In the genomic region with DNA sequence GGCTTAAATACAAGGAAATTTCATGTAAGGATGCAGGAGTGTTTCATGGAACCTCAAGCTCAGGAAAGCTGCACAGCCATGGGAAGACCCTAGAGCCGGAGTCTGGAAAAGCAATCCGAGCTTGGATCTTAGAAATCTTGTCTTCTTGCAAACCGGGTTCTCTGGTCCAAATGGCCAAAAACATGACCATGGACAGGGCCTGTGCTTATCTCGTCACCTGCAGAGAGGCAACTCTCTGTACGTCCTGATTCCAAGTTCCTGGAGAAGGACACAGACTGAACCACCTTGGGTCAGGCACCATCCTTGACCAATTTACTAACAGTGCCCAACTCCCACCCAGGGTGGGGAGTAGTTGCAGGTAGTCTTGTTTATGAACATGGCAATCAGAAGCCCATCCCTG, we compare ENCODE assay signal across 20 cellular contexts.
"Had no signal": no experiment of that assay in that cellular context is flagged by ENCODE, and none has a peak within 500 bp of the region (broad histone marks: within the 10 kb centered on the region; RNA-seq: fewer than 3 reads in every experiment).

No MANE protein-coding gene starts in this region.

- H3K36me3 Mint-ChIP-seq: memory B cell had no signal

- ATAC-seq: activated CD8-positive, alpha-beta memory T cell treated with anti-CD3 and anti-CD28 coated beads, Interleukin-2, amount 10 ng/mL, durations not matched to agents 7 days and 5 days; activated CD8-positive, alpha-beta T cell treated with anti-CD3 and anti-CD28 coated beads for 36 hours; heart right ventricle had no signal

- H3K27me3 ChIP-seq: cardiac muscle cell, heart right ventricle, right lobe of liver, tibial nerve had no signal

- H3K4me3 Mint-ChIP-seq: activated CD4-positive, alpha-beta T cell treated with anti-CD3 and anti-CD28 coated beads, Interleukin-2, amount 10 ng/mL, durations not matched to agents 7 days and 5 days had no signal

- H3K9me3 ChIP-seq: right lobe of liver, tibial nerve had no signal

- H3K36me3 ChIP-seq: cardiac muscle cell, heart right ventricle, right lobe of liver, tibial nerve had no signal

- FAIRE-seq: endometrium had no signal

- H3K27ac ChIP-seq: cardiac muscle cell had no signal

- H3K27me3 Mint-ChIP-seq: activated CD4-positive, alpha-beta T cell treated with anti-CD3 and anti-CD28 coated beads, Interleukin-2, amount 10 ng/mL, durations not matched to agents 7 days and 5 days; activated CD8-positive, alpha-beta memory T cell treated with anti-CD3 and anti-CD28 coated beads, Interleukin-2, amount 10 ng/mL, durations not matched to agents 7 days and 5 days; activated CD8-positive, alpha-beta T cell treated with anti-CD3 and anti-CD28 coated beads for 36 hours; activated naive CD8-positive, alpha-beta T cell treated with anti-CD3 and anti-CD28 coated beads, Interleukin-2, amount 10 ng/mL, durations not matched to agents 7 days and 5 days; memory B cell; stimulated activated naive CD8-positive, alpha-beta T cell treated with anti-CD3 and anti-CD28 coated beads, Interleukin-15, Interleukin-2, amounts not matched to agents 100 ng/mL and 50 ng/mL, for 24 hours had no signal

- H3K9me3 Mint-ChIP-seq: stimulated activated naive CD8-positive, alpha-beta T cell treated with anti-CD3 and anti-CD28 coated beads, Interleukin-15, Interleukin-2, amounts not matched to agents 100 ng/mL and 50 ng/mL, for 24 hours had no signal

- DNase-seq: activated CD4-positive, alpha-beta T cell treated with anti-CD3 and anti-CD28 coated beads, Interleukin-2, amount 10 ng/mL, durations not matched to agents 7 days and 5 days; activated CD8-positive, alpha-beta memory T cell treated with anti-CD3 and anti-CD28 coated beads, Interleukin-2, amount 10 ng/mL, durations not matched to agents 7 days and 5 days; activated CD8-positive, alpha-beta T cell treated with anti-CD3 and anti-CD28 coated beads for 36 hours; activated naive CD4-positive, alpha-beta T cell treated with Interleukin-2 at 50 U/mL for 16 hours; activated naive CD8-positive, alpha-beta T cell treated with anti-CD3 and anti-CD28 coated beads, Interleukin-2, amount 10 ng/mL, durations not matched to agents 7 days and 5 days; amygdala; effector CD4-positive, alpha-beta T cell; heart right ventricle; islet precursor cell; left cardiac atrium; nucleus accumbens; posterior cingulate gyrus; right lobe of liver; stimulated activated CD4-positive, alpha-beta T cell treated with anti-CD3 and anti-CD28 coated beads, Interleukin-1b, Interleukin-23, amount 100 ng/mL, for 48 hours had no signal

- H3K4me1 ChIP-seq: right lobe of liver had no signal

- H3K27ac Mint-ChIP-seq: memory B cell had no signal

- H3K4me3 ChIP-seq: cardiac muscle cell, heart right ventricle, right lobe of liver, skin epidermis, tibial nerve had no signal
